13 cellular contexts compared by ENCODE assay signal in the genomic region with DNA sequence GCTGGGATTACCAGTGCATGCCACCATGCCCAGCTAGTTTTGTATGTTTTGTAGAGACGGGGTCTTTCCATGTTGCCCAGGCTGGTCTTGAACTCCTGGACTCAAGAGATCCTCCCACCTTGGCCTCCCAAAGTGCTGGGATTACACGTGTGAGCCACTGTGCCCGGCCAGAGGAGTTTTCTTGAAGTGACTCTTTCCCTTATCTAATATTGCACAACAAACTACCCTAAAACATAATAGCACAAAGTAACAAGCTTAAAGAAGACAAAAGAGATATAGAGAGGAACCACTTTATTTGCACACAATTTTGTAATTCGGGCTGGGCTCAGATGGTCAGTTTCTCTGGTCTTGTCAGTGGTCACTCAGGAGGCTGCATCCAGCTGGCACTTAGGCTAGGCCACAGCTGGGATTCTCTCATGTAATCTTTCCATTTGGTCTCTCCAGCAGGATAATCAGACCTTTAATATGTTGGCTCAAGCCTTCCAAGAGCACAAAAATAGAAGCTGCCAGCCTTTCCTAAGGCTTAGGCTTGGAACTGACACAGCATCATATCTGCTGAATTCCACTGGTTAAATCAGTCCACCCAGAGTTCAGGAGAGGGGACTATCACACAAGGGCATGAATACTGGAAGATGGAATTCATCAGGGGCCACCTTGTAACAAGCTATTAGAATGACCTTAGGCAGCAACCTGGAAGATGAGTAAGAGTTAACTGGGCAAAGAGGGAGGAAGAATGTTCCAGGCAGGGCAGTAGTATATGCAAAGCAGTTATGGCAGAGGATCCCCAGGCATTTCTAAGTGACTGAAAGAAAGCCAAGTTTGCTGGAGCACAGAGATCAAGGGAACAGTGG. TPM values are rescaled to one million over a fixed set of nuclear protein-coding genes. Genes with fewer than 3 reads are reported as not detected.
DNase-seq lines count a peak whose midpoint lies in the region; ATAC-seq, FAIRE-seq and TF ChIP-seq lines count a peak whose summit lies in the region.
"Had no signal": no experiment of that assay in that cellular context is flagged by ENCODE, and none has a peak within 500 bp of the region (broad histone marks: within the 10 kb centered on the region; RNA-seq: fewer than 3 reads in every experiment).

No MANE protein-coding gene starts in this region.

- H3K9me3 ChIP-seq in DND-41 (ENCODE audit: insufficient read depth, low read length, severe bottlenecking) (no peaks in the 10 kb centered on the region), astrocyte (ENCODE audit: insufficient read depth, low read depth, low read length) (no peaks in the 10 kb centered on the region), pancreas (no peaks in the 10 kb centered on the region)

- H3K4me2 ChIP-seq in DND-41 (ENCODE audit: insufficient read depth, low read length) (no peak overlapping the region), astrocyte (ENCODE audit: low read length) (no peak overlapping the region)

- no peak overlapping the region for H3K9ac ChIP-seq in DND-41 (ENCODE audit: low read depth, low read length)
- no peak overlapping the region for H3K9ac ChIP-seq in astrocyte (ENCODE audit: low read length)

- 48 to 49% methylated on average over 4 of the region's 4 CpGs for WGBS in pancreas, 2 donors

- no peaks in the 10 kb centered on the region for H3K79me2 ChIP-seq in DND-41 (ENCODE audit: insufficient read depth, low read length)
- no peaks in the 10 kb centered on the region for H3K79me2 ChIP-seq in astrocyte (ENCODE audit: insufficient read depth, low read length)

- in situ Hi-C loops in ACHN (cut with HindIII; ENCODE audit: low pct_ligation_motif_present, low pct_unique_long_range_greater_than_20kb, low sequenced_read_pairs) = no loop called here

- H3K4me3 Mint-ChIP-seq in astrocyte (ENCODE audit: unreplicated experiment) (no peak overlapping the region), glutamatergic neuron (ENCODE audit: unreplicated experiment) (no peak overlapping the region)
- H3K4me3 Mint-ChIP-seq in stimulated activated memory B cell treated with anti-CD40 and anti-IgM and Interleukin-4, amounts not matched to agents 10 μg/mL and 1 μg/mL and 100 μg/mL, for 72 hours = no peak overlapping the region

- H3K9me3 Mint-ChIP-seq in astrocyte (ENCODE audit: unreplicated experiment) = no peaks in the 10 kb centered on the region
- no peaks in the 10 kb centered on the region for H3K9me3 Mint-ChIP-seq in glutamatergic neuron (ENCODE audit: unreplicated experiment)
- H3K9me3 Mint-ChIP-seq in stimulated activated memory B cell treated with anti-CD40 and anti-IgM and Interleukin-4, amounts not matched to agents 10 μg/mL and 1 μg/mL and 100 μg/mL, for 72 hours = no peaks in the 10 kb centered on the region

- DNase-seq in DND-41 (no peak), astrocyte (ENCODE audit: low read depth) (peak; percentile 34), glutamatergic neuron (peak; percentile 19), pancreas (peak in 1 of 6 donors; percentile 30), ACHN (no peak), T-helper 2 cell (no peak)
- DNase-seq: activated CD4-positive, CD25-positive, alpha-beta regulatory T cell; activated effector memory CD4-positive, alpha-beta T cell treated with anti-CD3 and anti-CD28 coated beads, Interleukin-2, amount 50 U/mL, for 16 hours; AML-193; NCI-H187 treated with DMSO at 0.1 percent for 48 hours; retina had no signal

- H3K4me1 Mint-ChIP-seq in astrocyte (ENCODE audit: low read depth, unreplicated experiment) = peaks cover 9% of the 10 kb centered on the region
- H3K4me1 Mint-ChIP-seq in glutamatergic neuron (ENCODE audit: low read depth, unreplicated experiment) = peaks cover 3% of the 10 kb centered on the region
- no peaks in the 10 kb centered on the region for H3K4me1 Mint-ChIP-seq in stimulated activated memory B cell treated with anti-CD40 and anti-IgM and Interleukin-4, amounts not matched to agents 10 μg/mL and 1 μg/mL and 100 μg/mL, for 72 hours

- no peak overlapping the region for H3K27ac ChIP-seq in DND-41 (ENCODE audit: low read length)
- H3K27ac ChIP-seq in astrocyte (ENCODE audit: low read depth, low read length) = no peak overlapping the region
- peak overlapping the region; percentile 1 to 54 (median 45) for H3K27ac ChIP-seq in pancreas

- H2AFZ ChIP-seq in DND-41 (ENCODE audit: low read depth, low read length) (no peak overlapping the region), astrocyte (ENCODE audit: low read depth, low read length) (no peak overlapping the region)

- intact Hi-C loops in pancreas (cut with DNase I) = no loop called here

- H4K20me1 ChIP-seq in DND-41 (ENCODE audit: insufficient read depth, low read length) (no peaks in the 10 kb centered on the region), astrocyte (ENCODE audit: insufficient read depth, low read length) (no peaks in the 10 kb centered on the region)

- FAIRE-seq in astrocyte (lab: Jason Lieb, UNC) (no peak), pancreas (lab: Jason Lieb, UNC) (no peak)

- TF ChIP-seq CTCF in DND-41 (IDR thresholded peaks at IDR 0.05; ENCODE audit: borderline replicate concordance, extremely low read depth, low read length, poor library complexity, severe bottlenecking) (no peak), astrocyte (IDR thresholded peaks at IDR 0.05; ENCODE audit: insufficient read depth, low read depth, low read length) (no peak), glutamatergic neuron (IDR thresholded peaks at IDR 0.05; ENCODE audit: partially characterized antibody, unreplicated experiment) (no peak), pancreas (IDR thresholded peaks at IDR 0.05) (no peak)

- ATAC-seq in DND-41 (ENCODE audit: insufficient read depth, low read depth) (peak; percentile 39; the same call in 1 of the 3 replicates), pancreas (peak; percentile 49 to 65 (median 53)), HG02759 (IDR thresholded peaks at IDR 0.05; ENCODE audit: unreplicated experiment) (no peak)
- ATAC-seq in stimulated activated memory B cell treated with anti-CD40 and anti-IgM and Interleukin-4, amounts not matched to agents 10 μg/mL and 1 μg/mL and 100 μg/mL, for 72 hours = no peak

- no peaks in the 10 kb centered on the region for H3K27me3 ChIP-seq in DND-41 (ENCODE audit: insufficient read depth, low read length, poor library complexity)
- no peaks in the 10 kb centered on the region for H3K27me3 ChIP-seq in astrocyte (ENCODE audit: insufficient read depth, low read length)
- no peaks in the 10 kb centered on the region for H3K27me3 ChIP-seq in pancreas

- no peak overlapping the region for H3K4me3 ChIP-seq in DND-41 (ENCODE audit: low read depth in 1 of 2, low read length in 2 of 2)
- no peak overlapping the region for H3K4me3 ChIP-seq in astrocyte (ENCODE audit: insufficient read depth, low read depth, low read length)
- H3K4me3 ChIP-seq in pancreas = no peak overlapping the region

- H3K36me3 ChIP-seq in DND-41 (ENCODE audit: insufficient read depth, low read length) = no peaks in the 10 kb centered on the region
- no peaks in the 10 kb centered on the region for H3K36me3 ChIP-seq in astrocyte (ENCODE audit: insufficient read depth, low read length)
- H3K36me3 ChIP-seq in pancreas = no peaks in the 10 kb centered on the region

- peaks cover 1% of the 10 kb centered on the region for H3K36me3 Mint-ChIP-seq in astrocyte (ENCODE audit: low read depth, unreplicated experiment)
- no peaks in the 10 kb centered on the region for H3K36me3 Mint-ChIP-seq in glutamatergic neuron (ENCODE audit: unreplicated experiment)
- H3K36me3 Mint-ChIP-seq in stimulated activated memory B cell treated with anti-CD40 and anti-IgM and Interleukin-4, amounts not matched to agents 10 μg/mL and 1 μg/mL and 100 μg/mL, for 72 hours = no peaks in the 10 kb centered on the region

- peak overlapping the region; percentile 28 for H3K27ac Mint-ChIP-seq in astrocyte (ENCODE audit: unreplicated experiment)
- no peak overlapping the region for H3K27ac Mint-ChIP-seq in glutamatergic neuron (ENCODE audit: unreplicated experiment)
- no peak overlapping the region for H3K27ac Mint-ChIP-seq in stimulated activated memory B cell treated with anti-CD40 and anti-IgM and Interleukin-4, amounts not matched to agents 10 μg/mL and 1 μg/mL and 100 μg/mL, for 72 hours

- peaks cover 3% of the 10 kb centered on the region for H3K27me3 Mint-ChIP-seq in astrocyte (ENCODE audit: low read depth, unreplicated experiment)
- H3K27me3 Mint-ChIP-seq in glutamatergic neuron (ENCODE audit: unreplicated experiment) = no peaks in the 10 kb centered on the region
- peaks cover 10% of the 10 kb centered on the region for H3K27me3 Mint-ChIP-seq in stimulated activated memory B cell treated with anti-CD40 and anti-IgM and Interleukin-4, amounts not matched to agents 10 μg/mL and 1 μg/mL and 100 μg/mL, for 72 hours

- H3K4me1 ChIP-seq in DND-41 (ENCODE audit: insufficient read depth, low read length) (no peaks in the 10 kb centered on the region), astrocyte (ENCODE audit: insufficient read depth, low read length) (no peaks in the 10 kb centered on the region), pancreas (peaks cover 14 to 37% (median 37%) of the 10 kb centered on the region in 3 donors)

RNA-seq across cellular contexts. Expression of gene PNRC1, which starts 56.7 kb away (rescaled TPM):
- total RNA-seq in astrocyte = 93.2 and 95.9 TPM in 2 replicates
- 91.4 TPM for total RNA-seq in glutamatergic neuron (ENCODE audit: unreplicated experiment)
- 100 to 1,000 TPM; 105 to 170 (median 121) TPM for total RNA-seq in pancreas
- polyA plus RNA-seq in pancreas = 10 to 100 TPM; 30.2 to 49.8 TPM

Comparison
In these comparisons a context has a peak if more than half of its experiments do, and no peak if none do; other contexts are left out.
1. ATAC-seq: peak in DND-41 (single experiment) and pancreas (4 of 4); none in stimulated activated memory B cell treated with anti-CD40 and anti-IgM and Interleukin-4, amounts not matched to agents 10 μg/mL and 1 μg/mL and 100 μg/mL, for 72 hours (single experiment) and HG02759 (single experiment).
2. DNase-seq: peak in astrocyte (single experiment) and glutamatergic neuron (single experiment); none in DND-41 (single experiment), ACHN (single experiment) and T-helper 2 cell (0 of 5).
3. H3K27ac ChIP-seq: peak in pancreas (4 of 4); none in DND-41 (single experiment) and astrocyte (single experiment).